Comparison of ENCODE assay signal across 21 cellular contexts in the genomic region with DNA sequence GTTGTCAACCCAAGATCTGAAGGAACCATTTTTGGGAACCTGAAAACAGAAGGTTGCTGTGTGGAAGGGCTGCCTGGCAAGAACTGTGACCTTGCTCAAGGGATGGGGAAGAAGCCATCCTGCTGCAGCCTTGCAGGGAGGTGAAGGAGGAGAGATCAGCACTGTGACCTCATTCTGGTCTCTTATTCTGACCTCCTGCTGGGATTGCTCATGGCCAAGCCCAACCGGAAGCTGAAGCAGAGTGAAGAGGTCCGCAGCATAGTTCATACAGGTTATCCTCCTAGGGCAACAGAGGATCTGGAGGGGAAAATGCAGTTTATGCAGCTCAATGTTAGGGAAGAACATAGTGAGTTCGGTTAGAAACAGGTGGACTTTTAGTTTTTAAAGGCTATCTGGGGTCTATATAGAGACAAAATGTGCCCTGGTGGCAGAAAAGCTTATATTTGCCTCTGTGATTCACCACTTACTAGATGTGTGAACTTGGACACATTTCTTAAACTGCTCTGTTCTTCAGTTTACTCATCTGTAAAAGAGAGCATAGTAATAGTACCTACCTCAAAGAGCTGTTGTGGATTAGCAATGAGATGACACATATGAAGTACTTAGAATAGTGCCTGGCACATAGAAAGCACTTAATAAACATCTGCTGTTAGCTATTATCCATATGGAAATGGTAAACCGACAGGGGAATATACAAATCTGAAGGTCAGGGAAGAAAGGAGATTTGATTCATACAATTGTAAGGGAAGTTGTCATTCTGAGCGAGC. TPM values are rescaled to one million over a fixed set of nuclear protein-coding genes. Genes with fewer than 3 reads are reported as not detected.
DNase-seq lines count a peak whose midpoint lies in the region; ATAC-seq and TF ChIP-seq lines count a peak whose summit lies in the region.
"Had no signal": no experiment of that assay in that cellular context is flagged by ENCODE, and none has a peak within 500 bp of the region (broad histone marks: within the 10 kb centered on the region; RNA-seq: fewer than 3 reads in every experiment).

No MANE protein-coding gene starts in this region.

- no peak overlapping the region for H3K27ac ChIP-seq in adrenal gland
- H3K27ac ChIP-seq: left ventricle myocardium inferior, stomach, upper lobe of right lung had no signal

- no peak for TF ChIP-seq CTCF in adrenal gland (IDR thresholded peaks at IDR 0.05)

- no peak overlapping the region for H3K27ac Mint-ChIP-seq in T-helper 17 cell
- H3K27ac Mint-ChIP-seq: activated T-helper 17 cell treated with anti-CD3 and anti-CD28 coated beads, Interleukin-2, amount 50 U/mL, for 72 hours had no signal

- H3K4me3 Mint-ChIP-seq in T-helper 17 cell = no peak overlapping the region
- H3K4me3 Mint-ChIP-seq: activated T-helper 17 cell treated with anti-CD3 and anti-CD28 coated beads, Interleukin-2, amount 50 U/mL, for 72 hours; central memory CD8-positive, alpha-beta T cell had no signal

- no peaks in the 10 kb centered on the region for H3K36me3 Mint-ChIP-seq in T-helper 17 cell (ENCODE audit: low read depth)

- no peak for ATAC-seq in T-helper 17 cell
- ATAC-seq: activated T-helper 17 cell treated with anti-CD3 and anti-CD28 coated beads, Interleukin-2, amount 50 U/mL, for 72 hours; sciatic nerve; upper lobe of right lung had no signal

- H3K4me1 Mint-ChIP-seq in T-helper 17 cell = no peaks in the 10 kb centered on the region
- H3K4me1 Mint-ChIP-seq: activated T-helper 17 cell treated with anti-CD3 and anti-CD28 coated beads, Interleukin-2, amount 50 U/mL, for 72 hours; central memory CD8-positive, alpha-beta T cell had no signal

- WGBS in adrenal gland, 4 donors = 53 to 76% (median 68%) methylated on average over 5 of the region's 5 CpGs

- H3K9me3 ChIP-seq in adrenal gland (replicated peaks in 1 of 3) (no peaks in the 10 kb centered on the region), T-helper 17 cell (ENCODE audit: control insufficient read depth, low read length, poor library complexity, severe bottlenecking) (no peaks in the 10 kb centered on the region)
- H3K9me3 ChIP-seq: upper lobe of right lung had no signal

- DNase-seq in NCI-H748 (lab: John Stamatoyannopoulos, UW; ENCODE audit: unreplicated experiment) (peak; percentile 10), NCI-H748 treated with DMSO at 0.1 percent for 48 hours (lab: John Stamatoyannopoulos, UW) (no peak), RPMI7951 (ENCODE audit: low read depth) (peak; percentile 29), fibroblast of gingiva (ENCODE audit: low read depth) (peak; percentile 25), adrenal gland (no peak), AG08395 (ENCODE audit: low spot score) (no peak), NCI-H774 (lab: John Stamatoyannopoulos, UW) (no peak), T-helper 17 cell (no peak)
- DNase-seq: activated CD4-positive, CD25-positive, alpha-beta regulatory T cell treated with anti-CD3 and anti-CD28 coated beads, Interleukin-2, amount 50 U/mL, for 72 hours; DND-41; foreskin melanocyte; KG1; left ventricle myocardium inferior; NCI-H1417 treated with DMSO at 0.1 percent for 48 hours; occipital lobe; stomach; T-helper 2 cell; upper lobe of right lung had no signal

- no peaks in the 10 kb centered on the region for H3K4me1 ChIP-seq in adrenal gland (replicated peaks in 1 of 2)
- H3K4me1 ChIP-seq: left ventricle myocardium inferior, stomach, upper lobe of right lung had no signal

- no peak for TF ChIP-seq POLR2A in adrenal gland (IDR thresholded peaks at IDR 0.05)

- no peaks in the 10 kb centered on the region for H3K27me3 Mint-ChIP-seq in T-helper 17 cell
- H3K27me3 Mint-ChIP-seq: activated T-helper 17 cell treated with anti-CD3 and anti-CD28 coated beads, Interleukin-2, amount 50 U/mL, for 72 hours; central memory CD8-positive, alpha-beta T cell had no signal

- intact Hi-C loops in adrenal gland (cut with DNase I) = no loop called here

- H3K4me3 ChIP-seq in adrenal gland = no peak overlapping the region
- H3K4me3 ChIP-seq: left ventricle myocardium inferior, stomach, upper lobe of right lung had no signal

- no peaks in the 10 kb centered on the region for H3K27me3 ChIP-seq in adrenal gland
- H3K27me3 ChIP-seq: stomach, upper lobe of right lung had no signal

- H3K36me3 ChIP-seq in adrenal gland (replicated peaks in 1 of 2) = no peaks in the 10 kb centered on the region
- H3K36me3 ChIP-seq: left ventricle myocardium inferior, stomach, upper lobe of right lung had no signal

RNA-seq across cellular contexts. Expression of a gene that starts 57.9 kb away (rescaled TPM):
- 6.8 and 8.8 TPM in 2 replicates for total RNA-seq in RPMI7951 (2014; rRNA removed; shearing (Covaris generic))
- total RNA-seq in adrenal gland = 10 to 100 TPM in 1 of 8 donors, 1 to 10 TPM in 7; 3.8 to 11.1 (median 6.0) TPM
- 1 to 10 TPM; 1.1 to 2.1 (median 1.4) TPM for polyA plus RNA-seq in adrenal gland
- total RNA-seq in T-helper 17 cell = not detected
- total RNA-seq: activated T-helper 17 cell treated with anti-CD3 and anti-CD28 coated beads, Interleukin-2, amount 50 U/mL, for 72 hours had no signal

Comparison
In these comparisons a context has a peak if more than half of its experiments do, and no peak if none do; other contexts are left out.
1. DNase-seq: peak in NCI-H748 (single experiment), RPMI7951 (single experiment) and fibroblast of gingiva (single experiment); none in NCI-H748 treated with DMSO at 0.1 percent for 48 hours (single experiment), adrenal gland (0 of 7), AG08395 (single experiment), NCI-H774 (single experiment) and T-helper 17 cell (0 of 3).